Comparison of ENCODE assay signal across 24 cellular contexts in the genomic region with DNA sequence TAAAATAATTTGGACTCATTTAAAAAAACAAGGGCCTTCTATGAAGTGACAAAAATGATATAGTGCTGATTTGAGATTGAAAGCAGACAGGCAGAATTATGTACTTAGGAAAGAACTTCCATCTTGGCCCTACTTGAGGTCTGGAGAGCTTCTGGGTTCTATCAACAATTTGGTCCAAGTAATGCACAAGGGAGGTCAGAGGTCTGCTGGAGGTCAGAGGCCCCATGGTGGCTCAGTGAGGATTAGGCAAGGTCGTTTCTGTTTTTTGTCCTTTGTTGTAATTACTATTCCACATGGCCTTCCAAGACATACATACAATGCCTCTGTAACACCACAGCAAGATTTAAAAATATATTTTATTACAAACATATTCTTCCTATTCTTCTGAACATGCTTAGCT.
"Had no signal": no experiment of that assay in that cellular context is flagged by ENCODE, and none has a peak within 500 bp of the region (broad histone marks: within the 10 kb centered on the region; RNA-seq: fewer than 3 reads in every experiment).

No MANE protein-coding gene starts in this region.

- H3K4me3 ChIP-seq: body of pancreas, cardiac muscle cell, left lung, pancreas, psoas muscle, vagina had no signal

- H3K27me3 Mint-ChIP-seq: type B pancreatic cell had no signal

- H3K4me1 ChIP-seq: left lung, psoas muscle, vagina had no signal

- H3K4me1 Mint-ChIP-seq: activated B cell treated with CpG ODN at 0.5 μM for 24 hours; activated CD4-positive, alpha-beta T cell treated with anti-CD3 and anti-CD28 coated beads for 36 hours; activated CD8-positive, alpha-beta memory T cell treated with anti-CD3 and anti-CD28 coated beads, Interleukin-2, amount 10 ng/mL, durations not matched to agents 7 days and 5 days; activated naive CD4-positive, alpha-beta T cell treated with anti-CD3 and anti-CD28 coated beads, Interleukin-2, amount 50 U/mL, for 24 hours; activated naive CD8-positive, alpha-beta T cell treated with anti-CD3 and anti-CD28 coated beads, Interleukin-2, amount 50 U/mL, for 24 hours; nephron had no signal

- H3K36me3 ChIP-seq: cardiac muscle cell, left lung, neutrophil, pancreas, vagina had no signal

- ATAC-seq: activated CD4-positive, alpha-beta T cell treated with anti-CD3 and anti-CD28 coated beads for 36 hours; activated CD8-positive, alpha-beta memory T cell treated with anti-CD3 and anti-CD28 coated beads, Interleukin-2, amount 10 ng/mL, durations not matched to agents 7 days and 5 days; activated CD8-positive, alpha-beta T cell treated with anti-CD3 and anti-CD28 coated beads, Interleukin-2, amount 10 ng/mL, durations not matched to agents 7 days and 5 days; activated naive CD8-positive, alpha-beta T cell treated with anti-CD3 and anti-CD28 coated beads, Interleukin-2, amount 50 U/mL, for 24 hours; esophagus mucosa; left lung; psoas muscle had no signal

- H3K27ac ChIP-seq: body of pancreas, cardiac muscle cell, left lung, neutrophil, pancreas, psoas muscle, vagina had no signal

- H3K36me3 Mint-ChIP-seq: activated CD8-positive, alpha-beta memory T cell treated with anti-CD3 and anti-CD28 coated beads, Interleukin-2, amount 10 ng/mL, durations not matched to agents 7 days and 5 days; activated naive CD4-positive, alpha-beta T cell treated with anti-CD3 and anti-CD28 coated beads, Interleukin-2, amount 50 U/mL, for 24 hours; type B pancreatic cell had no signal

- H3K9me3 Mint-ChIP-seq: activated B cell treated with CpG ODN at 0.5 μM for 24 hours; activated naive CD4-positive, alpha-beta T cell treated with anti-CD3 and anti-CD28 coated beads, Interleukin-2, amount 50 U/mL, for 24 hours; activated naive CD8-positive, alpha-beta T cell treated with anti-CD3 and anti-CD28 coated beads, Interleukin-2, amount 50 U/mL, for 24 hours; activated T-helper 2 cell treated with anti-CD3 and anti-CD28 coated beads, Interferon-gamma antibody, Interleukin-2, Interleukin-4, amounts not matched to agents 10 μg/mL and 5 μg/mL and 100 μg/mL, durations not matched to agents 14 hours and 24 hours and 36 hours; nephron; stimulated activated naive CD8-positive, alpha-beta T cell treated with anti-CD3 and anti-CD28 coated beads, Interleukin-15, Interleukin-2, amounts not matched to agents 100 ng/mL and 50 ng/mL, for 24 hours; type B pancreatic cell had no signal

- H3K27ac Mint-ChIP-seq: activated B cell treated with CpG ODN at 0.5 μM for 24 hours; activated CD4-positive, alpha-beta T cell treated with anti-CD3 and anti-CD28 coated beads for 36 hours; activated CD8-positive, alpha-beta memory T cell treated with anti-CD3 and anti-CD28 coated beads, Interleukin-2, amount 10 ng/mL, durations not matched to agents 7 days and 5 days; activated CD8-positive, alpha-beta T cell treated with anti-CD3 and anti-CD28 coated beads, Interleukin-2, amount 10 ng/mL, durations not matched to agents 7 days and 5 days; activated naive CD4-positive, alpha-beta T cell treated with anti-CD3 and anti-CD28 coated beads, Interleukin-2, amount 50 U/mL, for 24 hours; activated naive CD8-positive, alpha-beta T cell treated with anti-CD3 and anti-CD28 coated beads, Interleukin-2, amount 50 U/mL, for 24 hours; activated T-helper 2 cell treated with anti-CD3 and anti-CD28 coated beads, Interferon-gamma antibody, Interleukin-2, Interleukin-4, amounts not matched to agents 10 μg/mL and 5 μg/mL and 100 μg/mL, durations not matched to agents 14 hours and 24 hours and 36 hours; nephron; stimulated activated naive CD8-positive, alpha-beta T cell treated with anti-CD3 and anti-CD28 coated beads, Interleukin-15, Interleukin-2, amounts not matched to agents 100 ng/mL and 50 ng/mL, for 24 hours; type B pancreatic cell had no signal

- H3K9me3 ChIP-seq: body of pancreas, left lung, neutrophil, pancreas, psoas muscle, vagina had no signal

- DNase-seq: activated B cell treated with CpG ODN at 0.5 μM for 24 hours; activated CD4-positive, alpha-beta T cell treated with anti-CD3 and anti-CD28 coated beads for 36 hours; activated CD8-positive, alpha-beta memory T cell treated with anti-CD3 and anti-CD28 coated beads, Interleukin-2, amount 10 ng/mL, durations not matched to agents 7 days and 5 days; activated CD8-positive, alpha-beta T cell treated with anti-CD3 and anti-CD28 coated beads, Interleukin-2, amount 10 ng/mL, durations not matched to agents 7 days and 5 days; activated naive CD8-positive, alpha-beta T cell treated with anti-CD3 and anti-CD28 coated beads, Interleukin-2, amount 50 U/mL, for 24 hours; activated T-cell treated with anti-CD3 and anti-CD28 coated beads, Interleukin-2, amount 50 U/mL, for 48 hours; anterior cingulate cortex; cortex of kidney; foreskin melanocyte; left lung; mammary epithelial cell; psoas muscle; stimulated activated CD4-positive, alpha-beta T cell treated with anti-CD3 and anti-CD28 coated beads, Interleukin-4, amount 100 ng/mL, for 1 hour had no signal

- H3K4me3 Mint-ChIP-seq: activated B cell treated with CpG ODN at 0.5 μM for 24 hours; activated CD4-positive, alpha-beta T cell treated with anti-CD3 and anti-CD28 coated beads for 36 hours; activated CD8-positive, alpha-beta memory T cell treated with anti-CD3 and anti-CD28 coated beads, Interleukin-2, amount 10 ng/mL, durations not matched to agents 7 days and 5 days; activated CD8-positive, alpha-beta T cell treated with anti-CD3 and anti-CD28 coated beads, Interleukin-2, amount 10 ng/mL, durations not matched to agents 7 days and 5 days; activated naive CD4-positive, alpha-beta T cell treated with anti-CD3 and anti-CD28 coated beads, Interleukin-2, amount 50 U/mL, for 24 hours; activated naive CD8-positive, alpha-beta T cell treated with anti-CD3 and anti-CD28 coated beads, Interleukin-2, amount 50 U/mL, for 24 hours; nephron; stimulated activated naive CD8-positive, alpha-beta T cell treated with anti-CD3 and anti-CD28 coated beads, Interleukin-15, Interleukin-2, amounts not matched to agents 100 ng/mL and 50 ng/mL, for 24 hours; type B pancreatic cell had no signal

- H3K27me3 ChIP-seq: body of pancreas, cardiac muscle cell, left lung, neutrophil, pancreas, vagina had no signal
